12 cellular contexts compared by ENCODE assay signal in genomic region chr11:94401773-94402265, GRCh38. TPM values are rescaled to one million over a fixed set of nuclear protein-coding genes. Genes with fewer than 3 reads are reported as not detected.
DNase-seq lines count a peak whose midpoint lies in the region; ATAC-seq and TF ChIP-seq lines count a peak whose summit lies in the region.
"Had no signal": no experiment of that assay in that cellular context is flagged by ENCODE, and none has a peak within 500 bp of the region (broad histone marks: within the 10 kb centered on the region; RNA-seq: fewer than 3 reads in every experiment).

No MANE protein-coding gene starts in this region.

- no peaks in the 10 kb centered on the region for H3K36me3 Mint-ChIP-seq in MCF 10A (ENCODE audit: insufficient read depth, unreplicated experiment)

- peaks cover 8% of the 10 kb centered on the region for H3K9me3 Mint-ChIP-seq in MCF 10A (ENCODE audit: unreplicated experiment)

- H3K27ac ChIP-seq in breast epithelium (no peak overlapping the region), stomach (no peak overlapping the region)
- H3K27ac ChIP-seq: ovary had no signal

- H3K4me1 ChIP-seq in breast epithelium: no peaks in the 10 kb centered on the region
- peaks cover 7 to 14% (median 11%) of the 10 kb centered on the region in 4 donors for H3K4me1 ChIP-seq in stomach

- intact Hi-C loops in breast epithelium (cut with DNase I; ENCODE audit: low total_unique reads): no loop called here
- intact Hi-C loops in MCF 10A (cut with micrococcal nuclease): no loop called here
- intact Hi-C loops in stomach (cut with DNase I; ENCODE audit: low total_unique reads): no loop called here

- H3K36me3 ChIP-seq in breast epithelium: no peaks in the 10 kb centered on the region
- H3K36me3 ChIP-seq in kidney epithelial cell (ENCODE audit: control insufficient read depth, insufficient read depth, low read length): no peaks in the 10 kb centered on the region
- H3K36me3 ChIP-seq in stomach: no peaks in the 10 kb centered on the region
- H3K36me3 ChIP-seq: ovary had no signal

- H3K27ac Mint-ChIP-seq in MCF 10A (ENCODE audit: low read depth, unreplicated experiment): no peak overlapping the region

- H3K27me3 ChIP-seq in breast epithelium: peaks cover 0 to 33% of the 10 kb centered on the region in 2 donors
- H3K27me3 ChIP-seq in kidney epithelial cell (ENCODE audit: control insufficient read depth, insufficient read depth, low read length): peaks cover 33% of the 10 kb centered on the region
- peaks cover 0 to 45% (median 22%) of the 10 kb centered on the region in 3 donors for H3K27me3 ChIP-seq in stomach
- H3K27me3 ChIP-seq: ovary had no signal

- peaks cover 22% of the 10 kb centered on the region for H3K27me3 Mint-ChIP-seq in MCF 10A (ENCODE audit: insufficient read depth, unreplicated experiment)

- DNase-seq in breast epithelium (ENCODE audit: low spot score in 2 of 2): no peak
- no peak for DNase-seq in MCF 10A (ENCODE audit: unreplicated experiment)
- DNase-seq in choroid plexus epithelial cell (ENCODE audit: low read depth): no peak
- DNase-seq in kidney epithelial cell (ENCODE audit: low read depth): no peak
- no peak for DNase-seq in stomach
- DNase-seq in midbrain (lab: John Stamatoyannopoulos, UW): no peak
- DNase-seq in GM20000 (ENCODE audit: low spot score): no peak
- DNase-seq: activated CD8-positive, alpha-beta memory T cell treated with anti-CD3 and anti-CD28 coated beads for 24 hours; ovary; T1000 had no signal

- H3K9me3 ChIP-seq in breast epithelium (no peaks in the 10 kb centered on the region), stomach (peaks cover 0 to 6% (median 3%) of the 10 kb centered on the region in 4 donors)
- H3K9me3 ChIP-seq: ovary had no signal

- 16 to 36% (median 28%) methylated on average over 10 of the region's 10 CpGs for WGBS in stomach, 5 donors

- TF ChIP-seq CTCF in breast epithelium (IDR thresholded peaks at IDR 0.05): no peak
- TF ChIP-seq CTCF in MCF 10A (IDR thresholded peaks at IDR 0.05; ENCODE audit: unreplicated experiment): no peak
- no peak for TF ChIP-seq CTCF in choroid plexus epithelial cell (conservative IDR thresholded peaks at IDR 0.05; ENCODE audit: low read depth, low read length)
- no peak for TF ChIP-seq CTCF in kidney epithelial cell (IDR thresholded peaks at IDR 0.05; ENCODE audit: insufficient read depth, low read length, poor library complexity, severe bottlenecking)
- TF ChIP-seq CTCF in stomach (IDR thresholded peaks at IDR 0.05): no peak
- TF ChIP-seq CTCF in GM20000 (IDR thresholded peaks at IDR 0.05; ENCODE audit: extremely low read depth, missing control alignments): no peak

- TF ChIP-seq EP300 in stomach (IDR thresholded peaks at IDR 0.05): no peak

- no peaks in the 10 kb centered on the region for H3K4me1 Mint-ChIP-seq in MCF 10A (ENCODE audit: insufficient read depth, unreplicated experiment)

- H3K4me3 Mint-ChIP-seq in MCF 10A (ENCODE audit: unreplicated experiment): no peak overlapping the region

- H3K4me3 ChIP-seq in breast epithelium (peak overlapping the region; percentile 5 to 60 (median 32)), choroid plexus epithelial cell (ENCODE audit: low read depth, low read length) (peak overlapping the region; percentile 46), kidney epithelial cell (ENCODE audit: low read depth, low read length) (peak overlapping the region; percentile 34), stomach (peak overlapping the region in 3 of 4 donors; percentile 26 to 35 (median 33))
- H3K4me3 ChIP-seq: ovary had no signal

- CTCF ChIA-PET in MCF 10A (lab: Yijun Ruan, JAX): interaction anchor here (0.5 to 1.1 kb wide), 2 partner anchors 15 to 517 kb away, joined by 3 read pairs; no protein-coding TSS in a partner anchor

- TF ChIP-seq POLR2A in breast epithelium (IDR thresholded peaks at IDR 0.05) (no peak), stomach (IDR thresholded peaks at IDR 0.05) (no peak)

- POLR2A ChIA-PET in MCF 10A (lab: Yijun Ruan, JAX): no interaction called here

- no peak for ATAC-seq in GM21576 (IDR thresholded peaks at IDR 0.05; ENCODE audit: unreplicated experiment)

- BruUV-seq in MCF 10A (replicated peaks; lab: Mats Ljungman, UMichigan): no TSS peak

RNA-seq across cellular contexts. Expression of gene GPR83, which starts 0.6 kb away (rescaled TPM):
- total RNA-seq in breast epithelium (1 to 10 TPM in 1 of 3 donors, under 1 TPM in 1, not detected in 1; 0.15 to 3.3 TPM), MCF 10A (2022) (not detected in 2 replicates), kidney epithelial cell (0.07 TPM in 1 of 2 replicates, not detected in the other), stomach (under 1 TPM in 1 of 5 donors, not detected in 4; under 0.01 TPM)
- under 1 TPM in 1 of 3 donors, not detected in 2; 0.05 TPM for polyA plus RNA-seq in stomach
- total RNA-seq: subcutaneous adipose tissue had no signal
